16 cellular contexts compared by ENCODE assay signal in genomic region chr1:239457491-239458488, GRCh38.
DNase-seq lines count a peak whose midpoint lies in the region; ATAC-seq and TF ChIP-seq lines count a peak whose summit lies in the region.
"Had no signal": no experiment of that assay in that cellular context is flagged by ENCODE, and none has a peak within 500 bp of the region (broad histone marks: within the 10 kb centered on the region; RNA-seq: fewer than 3 reads in every experiment).

No MANE protein-coding gene starts in this region.

- H3K4me2 ChIP-seq in MM.1S (ENCODE audit: low read depth, low read length), result peak overlapping the region; percentile 79

- H3K27me3 ChIP-seq in MM.1S (replicated peaks; ENCODE audit: insufficient read depth, low read length), result no peaks in the 10 kb centered on the region
- H3K27me3 ChIP-seq: BE2C, gastrocnemius medialis, ovary had no signal

- H3K36me3 Mint-ChIP-seq in CD14-positive monocyte, result no peaks in the 10 kb centered on the region

- H3K36me3 ChIP-seq in MM.1S (replicated peaks; ENCODE audit: insufficient read depth, low read length), result 0 out of 2 replicates have a peak, but pooled peaks cover 3% of the 10 kb centered on the region
- H3K36me3 ChIP-seq in mucosa of descending colon (ENCODE audit: low read depth), result no peaks in the 10 kb centered on the region
- H3K36me3 ChIP-seq: BE2C, gastrocnemius medialis, ovary had no signal

- H3K9me3 ChIP-seq in MM.1S (replicated peaks; ENCODE audit: insufficient read depth, low read length) (no peaks in the 10 kb centered on the region; the same call in 1 of the 2 replicates), mucosa of descending colon (peaks cover 13% of the 10 kb centered on the region)
- H3K9me3 ChIP-seq: BE2C, gastrocnemius medialis, ovary had no signal

- TF ChIP-seq CTCF in CD14-positive monocyte (IDR thresholded peaks at IDR 0.05) (no peak), MM.1S (IDR thresholded peaks at IDR 0.05; ENCODE audit: low read length) (no peak), mucosa of descending colon (IDR thresholded peaks at IDR 0.05) (no peak), GM10266 (IDR thresholded peaks at IDR 0.05; ENCODE audit: control insufficient read depth, insufficient read depth, low read depth, missing control alignments) (no peak)

- H3K9me2 ChIP-seq in MM.1S (replicated peaks; ENCODE audit: insufficient read depth, low read length), result no peaks in the 10 kb centered on the region

- ATAC-seq in GM18520 (IDR thresholded peaks at IDR 0.05; ENCODE audit: unreplicated experiment), result peak; percentile 41
- peak; percentile 49 for ATAC-seq in HG02763 (IDR thresholded peaks at IDR 0.05; ENCODE audit: unreplicated experiment)
- no peak for ATAC-seq in mucosa of descending colon
- ATAC-seq: gastrocnemius medialis, HepG2, Panc1 had no signal

- peaks cover 5 to 19% (median 12%) of the 10 kb centered on the region in 7 donors for H3K9me3 Mint-ChIP-seq in CD14-positive monocyte

- H3K27ac Mint-ChIP-seq in CD14-positive monocyte, result peak overlapping the region in 1 of 7 donors; percentile 10

- H3K4me1 Mint-ChIP-seq in CD14-positive monocyte, result peaks cover 9% of the 10 kb centered on the region

- H3K27me3 Mint-ChIP-seq in CD14-positive monocyte (ENCODE audit: low read depth in 3 of 3), result no peaks in the 10 kb centered on the region

- H3K4me1 ChIP-seq in MM.1S (ENCODE audit: low read length) (peaks cover 15% of the 10 kb centered on the region), mucosa of descending colon (ENCODE audit: low read depth) (no peaks in the 10 kb centered on the region)
- H3K4me1 ChIP-seq: BE2C, gastrocnemius medialis had no signal

- intact Hi-C loops in CD14-positive monocyte (cut with micrococcal nuclease) (no loop called here), mucosa of descending colon (cut with DNase I, micrococcal nuclease) (no loop called here)

- peaks cover 4% of the 10 kb centered on the region; the same call in 1 of the 2 replicates for H3F3A ChIP-seq in MM.1S (ENCODE audit: insufficient read depth, low read length)

- H3K27ac ChIP-seq in MM.1S (ENCODE audit: low read length), result peak overlapping the region; percentile 30; the same call in 1 of the 2 replicates
- no peak overlapping the region for H3K27ac ChIP-seq in substantia nigra (ENCODE audit: low read depth, low read length, poor library complexity, severe bottlenecking)
- H3K27ac ChIP-seq: gastrocnemius medialis, ovary, VCaP had no signal

- peak overlapping the region; percentile 58 to 81 for H3K4me3 Mint-ChIP-seq in CD14-positive monocyte

- peak overlapping the region; percentile 29; the same call in 1 of the 2 replicates for H3K9ac ChIP-seq in MM.1S (ENCODE audit: low read length)

- peak overlapping the region; percentile 51 for H2AFZ ChIP-seq in MM.1S (ENCODE audit: low read length)

- H3K4me3 ChIP-seq in MM.1S (ENCODE audit: low read length) (peak overlapping the region; percentile 52), mucosa of descending colon (no peak overlapping the region)
- H3K4me3 ChIP-seq: gastrocnemius medialis, ovary had no signal

- no peaks in the 10 kb centered on the region for H4K20me1 ChIP-seq in MM.1S (ENCODE audit: insufficient read depth, low read length)

- 0 out of 2 replicates have a peak, but pooled peaks cover 3% of the 10 kb centered on the region for H3K79me2 ChIP-seq in MM.1S (ENCODE audit: low read length)

- DNase-seq in CD14-positive monocyte (ENCODE audit: low spot score) (no peak), MM.1S (peak; percentile 48), substantia nigra (lab: John Stamatoyannopoulos, UW) (no peak), mucosa of descending colon (no peak), GM10266 (ENCODE audit: extremely low spot score) (no peak)
- no peak for DNase-seq in activated CD8-positive, alpha-beta memory T cell treated with anti-CD3 and anti-CD28 coated beads, Interleukin-2, amount 50 U/mL, for 4 hours
- DNase-seq: BE2C, gastrocnemius medialis, HCEC 1CT, NCI-H2029, ovary had no signal
